Comparison of ENCODE assay signal across 8 cellular contexts in genomic region chr5:80255425-80255751, GRCh38. TPM values are rescaled to one million over a fixed set of nuclear protein-coding genes. Genes with fewer than 3 reads are reported as not detected.
A peak's percentile ranks its signal among the peaks of the same experiment; 100 is the strongest.
DNase-seq lines count a peak whose midpoint lies in the region; ATAC-seq, FAIRE-seq and TF ChIP-seq lines count a peak whose summit lies in the region.

No MANE protein-coding gene starts in this region.

- H3K4me1 Mint-ChIP-seq in CD8-positive, alpha-beta T cell (ENCODE audit: low read depth), result peaks cover 62% of the 10 kb centered on the region
- peaks cover 50 to 59% (median 59%) of the 10 kb centered on the region in 3 donors for H3K4me1 Mint-ChIP-seq in T-cell

- no peak for TF ChIP-seq CTCF in CD8-positive, alpha-beta T cell (IDR thresholded peaks at IDR 0.05)
- TF ChIP-seq CTCF in choroid plexus epithelial cell (conservative IDR thresholded peaks at IDR 0.05; ENCODE audit: low read depth, low read length), result no peak
- no peak for TF ChIP-seq CTCF in D721Med (IDR thresholded peaks at IDR 0.05; ENCODE audit: insufficient read depth, missing control alignments)

- no peaks in the 10 kb centered on the region for H3K9me3 Mint-ChIP-seq in CD8-positive, alpha-beta T cell
- no peaks in the 10 kb centered on the region for H3K9me3 Mint-ChIP-seq in T-cell

- H3K4me1 ChIP-seq in CD8-positive, alpha-beta T cell (ENCODE audit: insufficient read depth, low read length), result peaks cover 41% of the 10 kb centered on the region

- peak; percentile 22 for ATAC-seq in CD8-positive, alpha-beta T cell
- ATAC-seq in GM19452 (IDR thresholded peaks at IDR 0.05; ENCODE audit: unreplicated experiment) (peak; percentile 41), HG03521 (IDR thresholded peaks at IDR 0.05; ENCODE audit: unreplicated experiment) (peak; percentile 22), T-cell (replicated peaks in 1 of 4) (peak; percentile 30 to 35 (median 30)), left colon (peak; percentile 63)

- peak overlapping the region; percentile 95 for H3K27ac Mint-ChIP-seq in CD8-positive, alpha-beta T cell
- peak overlapping the region; percentile 91 for H3K27ac Mint-ChIP-seq in T-cell

- intact Hi-C loops in CD8-positive, alpha-beta T cell (cut with DNase I, micrococcal nuclease), result loop anchor here (1.0 to 10.0 kb wide), 8 partner anchors 8 to 1049 kb away; partner anchors contain the start of genes HOMER1 (in 1 of the 2), MTX3 (in 1 of the 2), ZCCHC9 (in 1 of the 2) and ZFYVE16 (in 1 of the 2)
- intact Hi-C loops in left colon (cut with DNase I, micrococcal nuclease), result no loop called here

- peak overlapping the region; percentile 86 for H3K4me3 Mint-ChIP-seq in CD8-positive, alpha-beta T cell
- H3K4me3 Mint-ChIP-seq in T-cell, result peak overlapping the region; percentile 89 to 97 (median 93)

- DNase-seq in CD8-positive, alpha-beta T cell, result peak in 5 of 7 experiments; percentile 18 to 47 (median 32)
- DNase-seq in T-cell (peak in 6 of 34 experiments; percentile 6 to 34 (median 22)), choroid plexus epithelial cell (ENCODE audit: low read depth) (peak; percentile 65), left colon (peak; percentile 67 to 82), D721Med (ENCODE audit: insufficient read length, low spot score) (no peak)
- peak; percentile 16 for DNase-seq in stimulated activated CD4-positive, alpha-beta T cell treated with anti-CD3 and anti-CD28 coated beads, Interleukin-2, amount 100 ng/mL, for 4 hours (ENCODE audit: low read depth)

- H3K27me3 Mint-ChIP-seq in CD8-positive, alpha-beta T cell (ENCODE audit: low read depth), result no peaks in the 10 kb centered on the region
- H3K27me3 Mint-ChIP-seq in T-cell, result no peaks in the 10 kb centered on the region

- H3K36me3 Mint-ChIP-seq in CD8-positive, alpha-beta T cell, result peaks cover 36% of the 10 kb centered on the region
- peaks cover 29% of the 10 kb centered on the region for H3K36me3 Mint-ChIP-seq in T-cell

- no peaks in the 10 kb centered on the region for H3K9me3 ChIP-seq in CD8-positive, alpha-beta T cell (ENCODE audit: low read length)

- peak overlapping the region; percentile 81 for H3K4me3 ChIP-seq in CD8-positive, alpha-beta T cell (ENCODE audit: low read depth, low read length)
- H3K4me3 ChIP-seq in choroid plexus epithelial cell (ENCODE audit: low read depth, low read length), result peak overlapping the region; percentile 77

- CTCF ChIA-PET in CD8-positive, alpha-beta T cell (lab: Charles Lee), result interaction anchor here (1.1 to 2.2 kb wide), 9 partner anchors 19 to 119 kb away, joined by 3 to 6 read pairs (median 4); no protein-coding TSS in a partner anchor
- CTCF ChIA-PET in T-cell (lab: Charles Lee), result interaction anchor here in 1 of 2 donors (0.7 to 2.7 kb wide), 6 partner anchors 13 to 164 kb away, joined by 3 to 8 read pairs (median 4); no protein-coding TSS in a partner anchor

- POLR2A ChIA-PET in CD8-positive, alpha-beta T cell (lab: Charles Lee), result interaction anchor here (1.0 to 4.8 kb wide), 20 partner anchors 8 to 171 kb away, joined by 3 to 63 read pairs (median 9); no protein-coding TSS in a partner anchor
- POLR2A ChIA-PET in T-cell (lab: Charles Lee), result interaction anchor here (0.6 to 1.7 kb wide), 9 partner anchors 11 to 1046 kb away, joined by 3 to 11 read pairs (median 4); no protein-coding TSS in a partner anchor

- no peaks in the 10 kb centered on the region for H3K27me3 ChIP-seq in CD8-positive, alpha-beta T cell (ENCODE audit: insufficient read depth, low read length)

- no peak for FAIRE-seq in D721Med (lab: Jason Lieb, UNC)

- peak overlapping the region; percentile 89 for H3K27ac ChIP-seq in CD8-positive, alpha-beta T cell (ENCODE audit: low read depth, low read length)

- H3K36me3 ChIP-seq in CD8-positive, alpha-beta T cell (ENCODE audit: insufficient read depth, low read length), result no peaks in the 10 kb centered on the region

RNA-seq across cellular contexts. Expression of gene SERINC5, which starts 0.5 kb away (rescaled TPM):
- total RNA-seq in CD8-positive, alpha-beta T cell, result 100 to 1,000 TPM; 112 to 117 TPM
- total RNA-seq in T-cell (100 to 1,000 TPM; 109 to 170 (median 112) TPM), left colon (100 to 1,000 TPM; 147 to 152 TPM)

Comparison
In these comparisons a context has a peak if more than half of its experiments do, and no peak if none do; other contexts are left out.
1. intact Hi-C loops: an anchor here in CD8-positive, alpha-beta T cell (1.0 to 10.0 kb wide); none called in left colon.